In the genomic region with DNA sequence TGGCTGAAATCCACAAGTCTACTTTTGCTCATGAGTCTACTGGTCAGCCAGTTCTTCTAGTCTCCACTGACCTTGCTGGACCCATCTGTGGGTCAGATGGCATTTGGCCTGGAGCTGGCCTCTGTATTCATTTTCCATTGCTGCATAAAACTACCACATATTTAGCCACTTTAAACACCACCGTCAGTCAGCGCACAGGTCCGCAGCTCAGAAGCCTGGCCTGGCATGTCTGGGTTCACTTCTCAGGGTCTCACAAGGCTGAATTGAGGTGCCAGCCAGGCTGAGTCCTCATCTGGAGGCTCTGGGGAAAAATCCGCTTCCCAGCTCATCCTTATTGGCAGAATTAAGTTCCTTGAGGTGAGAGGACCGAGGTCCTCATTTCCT, we compare ENCODE assay signal across 23 cellular contexts. TPM values are rescaled to one million over a fixed set of nuclear protein-coding genes. Genes with fewer than 3 reads are reported as not detected.
"Had no signal": no experiment of that assay in that cellular context is flagged by ENCODE, and none has a peak within 500 bp of the region (broad histone marks: within the 10 kb centered on the region; RNA-seq: fewer than 3 reads in every experiment).

No MANE protein-coding gene starts in this region.

- H3K27ac ChIP-seq: cardiac muscle cell, epithelial cell of prostate, right lobe of liver, SJSA1, thyroid gland, VCaP had no signal

- ATAC-seq: activated CD4-positive, alpha-beta T cell treated with anti-CD3 and anti-CD28 coated beads for 36 hours; effector memory CD8-positive, alpha-beta T cell; right lobe of liver had no signal

- H3K4me3 Mint-ChIP-seq: activated CD4-positive, alpha-beta memory T cell treated with anti-CD3 and anti-CD28 coated beads, Interleukin-2, amount 10 ng/mL, durations not matched to agents 7 days and 5 days; activated CD4-positive, alpha-beta T cell treated with anti-CD3 and anti-CD28 coated beads for 36 hours; activated naive CD8-positive, alpha-beta T cell; effector memory CD8-positive, alpha-beta T cell; neural crest cell had no signal

- H3K27me3 ChIP-seq: cardiac muscle cell, right lobe of liver, SJSA1, thyroid gland had no signal

- H3K36me3 ChIP-seq: cardiac muscle cell, right lobe of liver, SJSA1, thyroid gland had no signal

- H3K36me3 Mint-ChIP-seq: activated naive CD8-positive, alpha-beta T cell had no signal

- DNase-seq: activated CD4-positive, alpha-beta T cell treated with anti-CD3 and anti-CD28 coated beads for 36 hours; activated gamma-delta T cell; amygdala; effector memory CD8-positive, alpha-beta T cell; foreskin fibroblast; stimulated activated naive CD4-positive, alpha-beta T cell; T-helper 2 cell; thyroid gland had no signal

- H3K27me3 Mint-ChIP-seq: activated CD4-positive, alpha-beta memory T cell treated with anti-CD3 and anti-CD28 coated beads, Interleukin-2, amount 10 ng/mL, durations not matched to agents 7 days and 5 days; activated CD4-positive, alpha-beta T cell treated with anti-CD3 and anti-CD28 coated beads for 36 hours; activated naive CD8-positive, alpha-beta T cell had no signal

- H3K4me1 Mint-ChIP-seq: neural crest cell had no signal

- H3K9me3 Mint-ChIP-seq: activated CD4-positive, alpha-beta memory T cell treated with anti-CD3 and anti-CD28 coated beads, Interleukin-2, amount 10 ng/mL, durations not matched to agents 7 days and 5 days; effector memory CD8-positive, alpha-beta T cell; neural crest cell had no signal

- H3K9me3 ChIP-seq: right lobe of liver, SJSA1, thyroid gland had no signal

- H3K4me3 ChIP-seq: cardiac muscle cell, right lobe of liver, SJSA1, thyroid gland had no signal

- H3K27ac Mint-ChIP-seq: activated CD4-positive, alpha-beta memory T cell treated with anti-CD3 and anti-CD28 coated beads, Interleukin-2, amount 10 ng/mL, durations not matched to agents 7 days and 5 days; activated CD4-positive, alpha-beta T cell treated with anti-CD3 and anti-CD28 coated beads for 36 hours; activated naive CD8-positive, alpha-beta T cell; effector memory CD8-positive, alpha-beta T cell had no signal

- H3K4me1 ChIP-seq: right lobe of liver, SJSA1, thyroid gland had no signal

RNA-seq across cellular contexts. Expression of a gene that starts 54.7 kb away (rescaled TPM):
- total RNA-seq: dermis microvascular lymphatic vessel endothelial cell, glomerular endothelial cell, lower leg skin, mesenteric fat pad, pulmonary artery endothelial cell, right lobe of liver, SJSA1, subcutaneous adipose tissue, urinary bladder had no signal
- polyA plus RNA-seq: urinary bladder had no signal
